Comparison of ENCODE assay signal across 1 cellular context in the genomic region with DNA sequence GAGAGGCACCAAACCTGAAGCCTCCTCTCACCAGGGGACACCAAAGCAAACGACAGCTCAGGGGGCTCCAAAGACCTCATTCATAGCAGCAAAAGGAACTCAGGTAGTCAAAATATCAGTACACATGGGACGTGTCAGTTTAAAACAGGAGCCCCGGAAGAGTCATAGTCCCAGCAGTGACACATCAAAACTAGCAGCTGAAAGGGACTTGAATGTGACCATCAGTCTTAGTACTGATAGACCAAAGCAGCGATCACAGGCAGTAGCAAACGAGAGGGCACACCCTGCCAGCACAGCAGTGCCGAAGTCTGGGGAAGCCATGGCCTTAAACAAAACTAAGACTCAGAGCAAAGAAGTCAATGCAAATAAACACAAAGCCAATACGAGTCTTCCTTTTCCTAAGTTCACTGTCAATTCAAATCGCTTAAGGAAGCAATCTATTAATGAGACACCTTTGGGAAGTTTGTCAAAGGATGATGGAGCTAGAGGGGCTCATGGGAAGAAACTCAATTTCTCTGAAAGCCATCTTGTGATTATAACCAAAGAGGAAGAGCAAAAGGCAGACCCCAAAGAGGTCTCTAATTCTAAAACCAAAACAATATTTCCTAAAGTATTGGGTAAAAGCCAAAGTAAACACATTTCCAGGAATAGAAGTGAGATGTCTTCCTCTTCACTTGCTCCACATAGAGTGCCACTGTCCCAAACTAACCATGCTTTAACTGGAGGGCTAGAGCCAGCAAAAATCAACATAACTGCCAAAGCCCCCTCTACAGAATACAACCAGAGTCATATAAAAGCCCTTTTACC.
A peak's percentile ranks its signal among the peaks of the same experiment; 100 is the strongest.
TF ChIP-seq lines count a peak whose summit lies in the region.

No MANE protein-coding gene starts in this region.

TF ChIP-seq in K562, 482 proteins besides CTCF, POLR2A, EP300 and RAD21 (continued from another document and continues in another):
- TF ChIP-seq, protein P1, sequence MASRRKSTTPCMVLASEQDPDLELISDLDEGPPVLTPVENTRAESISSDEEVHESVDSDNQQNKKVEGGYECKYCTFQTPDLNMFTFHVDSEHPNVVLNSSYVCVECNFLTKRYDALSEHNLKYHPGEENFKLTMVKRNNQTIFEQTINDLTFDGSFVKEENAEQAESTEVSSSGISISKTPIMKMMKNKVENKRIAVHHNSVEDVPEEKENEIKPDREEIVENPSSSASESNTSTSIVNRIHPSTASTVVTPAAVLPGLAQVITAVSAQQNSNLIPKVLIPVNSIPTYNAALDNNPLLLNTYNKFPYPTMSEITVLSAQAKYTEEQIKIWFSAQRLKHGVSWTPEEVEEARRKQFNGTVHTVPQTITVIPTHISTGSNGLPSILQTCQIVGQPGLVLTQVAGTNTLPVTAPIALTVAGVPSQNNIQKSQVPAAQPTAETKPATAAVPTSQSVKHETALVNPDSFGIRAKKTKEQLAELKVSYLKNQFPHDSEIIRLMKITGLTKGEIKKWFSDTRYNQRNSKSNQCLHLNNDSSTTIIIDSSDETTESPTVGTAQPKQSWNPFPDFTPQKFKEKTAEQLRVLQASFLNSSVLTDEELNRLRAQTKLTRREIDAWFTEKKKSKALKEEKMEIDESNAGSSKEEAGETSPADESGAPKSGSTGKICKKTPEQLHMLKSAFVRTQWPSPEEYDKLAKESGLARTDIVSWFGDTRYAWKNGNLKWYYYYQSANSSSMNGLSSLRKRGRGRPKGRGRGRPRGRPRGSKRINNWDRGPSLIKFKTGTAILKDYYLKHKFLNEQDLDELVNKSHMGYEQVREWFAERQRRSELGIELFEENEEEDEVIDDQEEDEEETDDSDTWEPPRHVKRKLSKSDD (conservative IDR thresholded peaks at IDR 0.05; ENCODE audit: low read length) = no peak
- TF ChIP-seq, protein P2, sequence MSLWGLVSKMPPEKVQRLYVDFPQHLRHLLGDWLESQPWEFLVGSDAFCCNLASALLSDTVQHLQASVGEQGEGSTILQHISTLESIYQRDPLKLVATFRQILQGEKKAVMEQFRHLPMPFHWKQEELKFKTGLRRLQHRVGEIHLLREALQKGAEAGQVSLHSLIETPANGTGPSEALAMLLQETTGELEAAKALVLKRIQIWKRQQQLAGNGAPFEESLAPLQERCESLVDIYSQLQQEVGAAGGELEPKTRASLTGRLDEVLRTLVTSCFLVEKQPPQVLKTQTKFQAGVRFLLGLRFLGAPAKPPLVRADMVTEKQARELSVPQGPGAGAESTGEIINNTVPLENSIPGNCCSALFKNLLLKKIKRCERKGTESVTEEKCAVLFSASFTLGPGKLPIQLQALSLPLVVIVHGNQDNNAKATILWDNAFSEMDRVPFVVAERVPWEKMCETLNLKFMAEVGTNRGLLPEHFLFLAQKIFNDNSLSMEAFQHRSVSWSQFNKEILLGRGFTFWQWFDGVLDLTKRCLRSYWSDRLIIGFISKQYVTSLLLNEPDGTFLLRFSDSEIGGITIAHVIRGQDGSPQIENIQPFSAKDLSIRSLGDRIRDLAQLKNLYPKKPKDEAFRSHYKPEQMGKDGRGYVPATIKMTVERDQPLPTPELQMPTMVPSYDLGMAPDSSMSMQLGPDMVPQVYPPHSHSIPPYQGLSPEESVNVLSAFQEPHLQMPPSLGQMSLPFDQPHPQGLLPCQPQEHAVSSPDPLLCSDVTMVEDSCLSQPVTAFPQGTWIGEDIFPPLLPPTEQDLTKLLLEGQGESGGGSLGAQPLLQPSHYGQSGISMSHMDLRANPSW (CRISPR knock-in tag; IDR thresholded peaks at IDR 0.05) = no peak
- TF ChIP-seq LCOR (CRISPR knock-in tag; IDR thresholded peaks at IDR 0.05) (no peak), BCL6 (CRISPR knock-in tag; IDR thresholded peaks at IDR 0.05) (no peak), ZNF57 (CRISPR knock-in tag; IDR thresholded peaks at IDR 0.05) (no peak), WHSC1 (IDR thresholded peaks at IDR 0.05; ENCODE audit: low read length) (no peak), POLR2G (IDR thresholded peaks at IDR 0.05; ENCODE audit: low read depth, low read length) (0 out of 2 replicates have a peak, but pooled peaks have one; percentile 25), ETV1 (tag; conservative IDR thresholded peaks at IDR 0.05; ENCODE audit: low read depth) (peak; percentile 73), SIRT6 (IDR thresholded peaks at IDR 0.05; ENCODE audit: low read depth, low read length) (no peak), ZC3H8 (IDR thresholded peaks at IDR 0.05) (no peak), HDAC1 (IDR thresholded peaks at IDR 0.05) (peak in 1 of 2 experiments; percentile 83; a peak in 2 of 4 replicates), NCOA1 (IDR thresholded peaks at IDR 0.05; ENCODE audit: low read depth) (no peak), SAFB2 (IDR thresholded peaks at IDR 0.05; ENCODE audit: borderline replicate concordance, low read depth, low read length, severe bottlenecking) (no peak), EWSR1 (IDR thresholded peaks at IDR 0.05; ENCODE audit: borderline replicate concordance, low read depth, partially characterized antibody) (no peak), ZKSCAN8 (CRISPR knock-in tag; IDR thresholded peaks at IDR 0.05) (no peak; the same call in 1 of the 2 replicates), TCF3 (CRISPR knock-in tag; IDR thresholded peaks at IDR 0.05) (peak; percentile 48; the same call in 1 of the 2 replicates), HNRNPH1 (optimal IDR thresholded peaks at IDR 0.05; ENCODE audit: low read depth, low read length) (no peak), JUND (IDR thresholded peaks at IDR 0.05; ENCODE audit: borderline replicate concordance, low read depth, low read length) (peak; percentile 79), JUND (tag; IDR thresholded peaks at IDR 0.05; ENCODE audit: borderline replicate concordance, low read depth, low read length) (peak; percentile 70; the same call in 2 of the 3 replicates), FOSL1 (tag; conservative IDR thresholded peaks at IDR 0.05) (peak; percentile 61), SLC30A9 (CRISPR knock-in tag; IDR thresholded peaks at IDR 0.05) (no peak), TSC22D4 (tag; IDR thresholded peaks at IDR 0.05) (no peak), SREBF2 (CRISPR knock-in tag; IDR thresholded peaks at IDR 0.05) (no peak), TGIF2 (CRISPR knock-in tag; IDR thresholded peaks at IDR 0.05) (no peak), ILF3 (IDR thresholded peaks at IDR 0.05; ENCODE audit: borderline replicate concordance) (no peak), ZNF830 (CRISPR knock-in tag; IDR thresholded peaks at IDR 0.05) (no peak), KLF1 (tag; IDR thresholded peaks at IDR 0.05) (no peak), EGR1 (conservative IDR thresholded peaks at IDR 0.05) (no peak), ZNF436 (CRISPR knock-in tag; IDR thresholded peaks at IDR 0.05) (no peak), ZZZ3 (IDR thresholded peaks at IDR 0.05) (no peak), KDM1A (IDR thresholded peaks at IDR 0.05) (no peak), SRF (CRISPR knock-in tag; IDR thresholded peaks at IDR 0.05) (no peak), RCOR1 (IDR thresholded peaks at IDR 0.05; ENCODE audit: borderline replicate concordance in 1 of 2, low read depth in 2 of 2, low read length in 2 of 2) (peak in 1 of 2 experiments; percentile 77; a peak in 2 of 4 replicates), JUN (IDR thresholded peaks at IDR 0.05; ENCODE audit: borderline replicate concordance, low read depth, low read length) (peak; percentile 49; the same call in 1 of the 2 replicates), JUN (CRISPR knock-in tag; IDR thresholded peaks at IDR 0.05; ENCODE audit: borderline replicate concordance) (no peak), ETV5 (CRISPR knock-in tag; IDR thresholded peaks at IDR 0.05; ENCODE audit: low read depth) (peak; percentile 19; the same call in 1 of the 2 replicates), PPARD (CRISPR knock-in tag; IDR thresholded peaks at IDR 0.05) (no peak), SPI1 (IDR thresholded peaks at IDR 0.05; ENCODE audit: borderline replicate concordance, low read depth, low read length) (0 out of 2 replicates have a peak, but pooled peaks have one; percentile 28), TAF7 (tag; IDR thresholded peaks at IDR 0.05) (no peak), SP1 (CRISPR knock-in tag; IDR thresholded peaks at IDR 0.05) (no peak), ZNF583 (CRISPR knock-in tag; IDR thresholded peaks at IDR 0.05) (peak; percentile 86; the same call in 1 of the 2 replicates)
- TF ChIP-seq, protein P3, sequence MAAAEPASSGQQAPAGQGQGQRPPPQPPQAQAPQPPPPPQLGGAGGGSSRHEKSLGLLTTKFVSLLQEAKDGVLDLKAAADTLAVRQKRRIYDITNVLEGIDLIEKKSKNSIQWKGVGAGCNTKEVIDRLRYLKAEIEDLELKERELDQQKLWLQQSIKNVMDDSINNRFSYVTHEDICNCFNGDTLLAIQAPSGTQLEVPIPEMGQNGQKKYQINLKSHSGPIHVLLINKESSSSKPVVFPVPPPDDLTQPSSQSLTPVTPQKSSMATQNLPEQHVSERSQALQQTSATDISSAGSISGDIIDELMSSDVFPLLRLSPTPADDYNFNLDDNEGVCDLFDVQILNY (CRISPR knock-in tag; IDR thresholded peaks at IDR 0.05) = 0 out of 2 replicates have a peak, but pooled peaks have one; percentile 25
- TF ChIP-seq, protein P4, sequence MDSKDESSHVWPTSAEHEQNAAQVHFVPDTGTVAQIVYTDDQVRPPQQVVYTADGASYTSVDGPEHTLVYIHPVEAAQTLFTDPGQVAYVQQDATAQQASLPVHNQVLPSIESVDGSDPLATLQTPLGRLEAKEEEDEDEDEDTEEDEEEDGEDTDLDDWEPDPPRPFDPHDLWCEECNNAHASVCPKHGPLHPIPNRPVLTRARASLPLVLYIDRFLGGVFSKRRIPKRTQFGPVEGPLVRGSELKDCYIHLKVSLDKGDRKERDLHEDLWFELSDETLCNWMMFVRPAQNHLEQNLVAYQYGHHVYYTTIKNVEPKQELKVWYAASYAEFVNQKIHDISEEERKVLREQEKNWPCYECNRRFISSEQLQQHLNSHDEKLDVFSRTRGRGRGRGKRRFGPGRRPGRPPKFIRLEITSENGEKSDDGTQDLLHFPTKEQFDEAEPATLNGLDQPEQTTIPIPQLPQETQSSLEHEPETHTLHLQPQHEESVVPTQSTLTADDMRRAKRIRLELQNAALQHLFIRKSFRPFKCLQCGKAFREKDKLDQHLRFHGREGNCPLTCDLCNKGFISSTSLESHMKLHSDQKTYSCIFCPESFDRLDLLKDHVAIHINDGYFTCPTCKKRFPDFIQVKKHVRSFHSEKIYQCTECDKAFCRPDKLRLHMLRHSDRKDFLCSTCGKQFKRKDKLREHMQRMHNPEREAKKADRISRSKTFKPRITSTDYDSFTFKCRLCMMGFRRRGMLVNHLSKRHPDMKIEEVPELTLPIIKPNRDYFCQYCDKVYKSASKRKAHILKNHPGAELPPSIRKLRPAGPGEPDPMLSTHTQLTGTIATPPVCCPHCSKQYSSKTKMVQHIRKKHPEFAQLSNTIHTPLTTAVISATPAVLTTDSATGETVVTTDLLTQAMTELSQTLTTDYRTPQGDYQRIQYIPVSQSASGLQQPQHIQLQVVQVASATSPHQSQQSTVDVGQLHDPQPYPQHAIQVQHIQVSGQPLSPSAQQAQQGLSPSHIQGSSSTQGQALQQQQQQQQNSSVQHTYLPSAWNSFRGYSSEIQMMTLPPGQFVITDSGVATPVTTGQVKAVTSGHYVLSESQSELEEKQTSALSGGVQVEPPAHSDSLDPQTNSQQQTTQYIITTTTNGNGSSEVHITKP (IDR thresholded peaks at IDR 0.05; ENCODE audit: partially characterized antibody) = no peak
- TF ChIP-seq, protein P5, sequence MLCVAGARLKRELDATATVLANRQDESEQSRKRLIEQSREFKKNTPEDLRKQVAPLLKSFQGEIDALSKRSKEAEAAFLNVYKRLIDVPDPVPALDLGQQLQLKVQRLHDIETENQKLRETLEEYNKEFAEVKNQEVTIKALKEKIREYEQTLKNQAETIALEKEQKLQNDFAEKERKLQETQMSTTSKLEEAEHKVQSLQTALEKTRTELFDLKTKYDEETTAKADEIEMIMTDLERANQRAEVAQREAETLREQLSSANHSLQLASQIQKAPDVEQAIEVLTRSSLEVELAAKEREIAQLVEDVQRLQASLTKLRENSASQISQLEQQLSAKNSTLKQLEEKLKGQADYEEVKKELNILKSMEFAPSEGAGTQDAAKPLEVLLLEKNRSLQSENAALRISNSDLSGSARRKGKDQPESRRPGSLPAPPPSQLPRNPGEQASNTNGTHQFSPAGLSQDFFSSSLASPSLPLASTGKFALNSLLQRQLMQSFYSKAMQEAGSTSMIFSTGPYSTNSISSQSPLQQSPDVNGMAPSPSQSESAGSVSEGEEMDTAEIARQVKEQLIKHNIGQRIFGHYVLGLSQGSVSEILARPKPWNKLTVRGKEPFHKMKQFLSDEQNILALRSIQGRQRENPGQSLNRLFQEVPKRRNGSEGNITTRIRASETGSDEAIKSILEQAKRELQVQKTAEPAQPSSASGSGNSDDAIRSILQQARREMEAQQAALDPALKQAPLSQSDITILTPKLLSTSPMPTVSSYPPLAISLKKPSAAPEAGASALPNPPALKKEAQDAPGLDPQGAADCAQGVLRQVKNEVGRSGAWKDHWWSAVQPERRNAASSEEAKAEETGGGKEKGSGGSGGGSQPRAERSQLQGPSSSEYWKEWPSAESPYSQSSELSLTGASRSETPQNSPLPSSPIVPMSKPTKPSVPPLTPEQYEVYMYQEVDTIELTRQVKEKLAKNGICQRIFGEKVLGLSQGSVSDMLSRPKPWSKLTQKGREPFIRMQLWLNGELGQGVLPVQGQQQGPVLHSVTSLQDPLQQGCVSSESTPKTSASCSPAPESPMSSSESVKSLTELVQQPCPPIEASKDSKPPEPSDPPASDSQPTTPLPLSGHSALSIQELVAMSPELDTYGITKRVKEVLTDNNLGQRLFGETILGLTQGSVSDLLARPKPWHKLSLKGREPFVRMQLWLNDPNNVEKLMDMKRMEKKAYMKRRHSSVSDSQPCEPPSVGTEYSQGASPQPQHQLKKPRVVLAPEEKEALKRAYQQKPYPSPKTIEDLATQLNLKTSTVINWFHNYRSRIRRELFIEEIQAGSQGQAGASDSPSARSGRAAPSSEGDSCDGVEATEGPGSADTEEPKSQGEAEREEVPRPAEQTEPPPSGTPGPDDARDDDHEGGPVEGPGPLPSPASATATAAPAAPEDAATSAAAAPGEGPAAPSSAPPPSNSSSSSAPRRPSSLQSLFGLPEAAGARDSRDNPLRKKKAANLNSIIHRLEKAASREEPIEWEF (CRISPR knock-in tag; IDR thresholded peaks at IDR 0.05) = 0 out of 2 replicates have a peak, but pooled peaks have one; percentile 22
- TF ChIP-seq, protein P6, sequence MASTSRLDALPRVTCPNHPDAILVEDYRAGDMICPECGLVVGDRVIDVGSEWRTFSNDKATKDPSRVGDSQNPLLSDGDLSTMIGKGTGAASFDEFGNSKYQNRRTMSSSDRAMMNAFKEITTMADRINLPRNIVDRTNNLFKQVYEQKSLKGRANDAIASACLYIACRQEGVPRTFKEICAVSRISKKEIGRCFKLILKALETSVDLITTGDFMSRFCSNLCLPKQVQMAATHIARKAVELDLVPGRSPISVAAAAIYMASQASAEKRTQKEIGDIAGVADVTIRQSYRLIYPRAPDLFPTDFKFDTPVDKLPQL (IDR thresholded peaks at IDR 0.05; ENCODE audit: extremely low read depth, insufficient read length) = no peak
